ENCODE assay signal across 6 cellular contexts in genomic region chr5:59600153-59600552, GRCh38.
"Had no signal": no experiment of that assay in that cellular context is flagged by ENCODE, and none has a peak within 500 bp of the region (broad histone marks: within the 10 kb centered on the region; RNA-seq: fewer than 3 reads in every experiment).

No MANE protein-coding gene starts in this region.

- H3K4me3 ChIP-seq: GM23338 had no signal

- H3K9me3 Mint-ChIP-seq: GM23338, H9 had no signal

- H3K27ac Mint-ChIP-seq: GM23338, H9 had no signal

- H3K27ac ChIP-seq: HL-60 had no signal

- DNase-seq: H9, KBM-7 had no signal

- H3K4me3 Mint-ChIP-seq: GM23338, H9 had no signal

- H2AFZ ChIP-seq: GM23338 had no signal

- H3K4me2 ChIP-seq: GM23338 had no signal

- ATAC-seq: GM23338, HepG2 had no signal

- H3K27me3 Mint-ChIP-seq: IgD-negative memory B cell had no signal
